In the genomic region with DNA sequence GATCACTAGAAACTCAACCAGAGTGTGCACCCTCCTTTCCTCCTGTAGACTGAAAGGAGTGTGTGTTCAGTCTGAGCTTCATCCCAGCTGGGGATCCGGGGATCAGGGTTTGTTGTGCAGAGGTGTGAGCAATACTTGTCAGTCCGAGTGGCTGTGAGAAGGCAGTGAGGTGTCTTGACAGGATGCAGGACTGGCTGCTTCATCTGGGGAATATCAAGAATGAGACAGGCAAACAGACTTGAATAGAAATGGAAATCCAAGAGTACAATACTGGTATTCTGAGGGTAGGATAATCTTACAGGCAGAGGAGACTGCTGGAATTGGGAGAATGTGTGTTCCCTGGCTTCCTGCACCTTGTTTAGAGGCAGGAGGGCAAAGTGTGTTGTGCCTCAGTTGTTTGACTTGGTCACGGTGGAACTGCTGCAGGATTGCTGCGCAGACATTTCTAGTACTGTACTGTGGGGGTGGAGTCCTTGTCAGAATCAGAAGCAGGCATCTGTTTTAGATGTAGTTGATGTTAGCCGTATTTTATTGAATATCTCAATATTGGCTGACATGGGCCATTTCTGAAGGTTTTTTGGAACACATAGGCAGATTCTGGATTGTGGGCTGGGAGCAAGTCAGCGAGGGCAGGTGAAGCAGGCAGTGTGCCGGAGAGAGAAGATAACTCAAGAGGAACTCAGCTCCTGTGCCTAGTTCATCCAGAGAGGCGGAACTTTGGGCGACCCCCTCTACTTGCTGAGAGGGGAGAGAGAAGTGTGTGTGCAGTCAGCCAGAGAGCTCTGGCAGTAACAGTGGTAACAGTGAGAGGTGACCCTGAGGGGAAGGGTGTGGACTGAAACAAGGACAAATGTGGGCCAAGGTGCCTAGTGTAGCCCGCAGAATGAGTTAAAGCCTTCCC, we compare ENCODE assay signal across 8 cellular contexts. TPM values are rescaled to one million over a fixed set of nuclear protein-coding genes. Genes with fewer than 3 reads are reported as not detected.
A peak's percentile ranks its signal among the peaks of the same experiment; 100 is the strongest.
DNase-seq lines count a peak whose midpoint lies in the region; ATAC-seq, FAIRE-seq and TF ChIP-seq lines count a peak whose summit lies in the region.

No MANE protein-coding gene starts in this region.

- intact Hi-C loops in gastrocnemius medialis (cut with DNase I; ENCODE audit: low total_unique reads) (no loop called here), left colon (cut with DNase I, micrococcal nuclease) (no loop called here)

- FAIRE-seq in H54 (lab: Jason Lieb, UNC), result no peak

- H3K27ac Mint-ChIP-seq in T-helper 17 cell, result peak overlapping the region; percentile 100

- no peaks in the 10 kb centered on the region for H3K27me3 Mint-ChIP-seq in T-helper 17 cell

- H3K36me3 ChIP-seq in gastrocnemius medialis, result peaks cover 0 to 14% of the 10 kb centered on the region in 2 donors

- H3K4me1 Mint-ChIP-seq in T-helper 17 cell, result peaks cover 44% of the 10 kb centered on the region

- peak overlapping the region; percentile 89 to 94 (median 90) for H3K27ac ChIP-seq in gastrocnemius medialis

- peaks cover 43 to 44% of the 10 kb centered on the region in 2 donors for H3K4me1 ChIP-seq in gastrocnemius medialis

- TF ChIP-seq CTCF in foreskin fibroblast (IDR thresholded peaks at IDR 0.05; ENCODE audit: low read depth, low read length), result no peak
- TF ChIP-seq CTCF in gastrocnemius medialis (IDR thresholded peaks at IDR 0.05 in 4 of 5, conservative IDR thresholded peaks at IDR 0.05 in 1 of 5), result no peak

- TF ChIP-seq POLR2A in gastrocnemius medialis (IDR thresholded peaks at IDR 0.05) (no peak), H54 (IDR thresholded peaks at IDR 0.05; ENCODE audit: low read depth, low read length) (no peak)

- H3K4me3 ChIP-seq in foreskin fibroblast (ENCODE audit: low read depth in 1 of 2, low read length in 2 of 2), result peak overlapping the region; percentile 42 to 83
- H3K4me3 ChIP-seq in gastrocnemius medialis, result peak overlapping the region; percentile 22 to 74 (median 36)

- no peak for ATAC-seq in T-helper 17 cell
- no peak for ATAC-seq in gastrocnemius medialis
- ATAC-seq in left colon, result no peak
- no peak for ATAC-seq in GM21367 (IDR thresholded peaks at IDR 0.05; ENCODE audit: unreplicated experiment)

- peak; percentile 42 for DNase-seq in SIG-M5 treated with dmso at 0.1 percent for 504 hours (lab: John Stamatoyannopoulos, UW; ENCODE audit: unreplicated experiment)
- DNase-seq in SIG-M5 (lab: John Stamatoyannopoulos, UW), result no peak
- no peak for DNase-seq in T-helper 17 cell
- peak in 1 of 2 donors; percentile 51 for DNase-seq in foreskin fibroblast
- DNase-seq in gastrocnemius medialis, result no peak
- DNase-seq in left colon, result no peak
- DNase-seq in H54 (ENCODE audit: insufficient read length, low spot score), result no peak

- H3K9me3 ChIP-seq in T-helper 17 cell (ENCODE audit: control insufficient read depth, low read length, poor library complexity, severe bottlenecking) (no peaks in the 10 kb centered on the region), gastrocnemius medialis (no peaks in the 10 kb centered on the region)

- H3K36me3 Mint-ChIP-seq in T-helper 17 cell (ENCODE audit: low read depth), result peaks cover 6% of the 10 kb centered on the region

- H3K27me3 ChIP-seq in gastrocnemius medialis, result no peaks in the 10 kb centered on the region

- peak overlapping the region; percentile 99 for H3K4me3 Mint-ChIP-seq in T-helper 17 cell

- in situ Hi-C loops in gastrocnemius medialis (cut with MboI; ENCODE audit: low sequenced_read_pairs in 4 of 4), result no loop called here

RNA-seq across cellular contexts. Expression of gene GRK2, which starts 27.1 kb away (rescaled TPM):
- total RNA-seq in T-helper 17 cell, result 100 to 1,000 TPM; 264 to 276 TPM
- total RNA-seq in gastrocnemius medialis, result 10 to 100 TPM; 40.2 to 79.8 (median 68.4) TPM
- total RNA-seq in left colon, result 100 to 1,000 TPM in 1 of 2 donors, 10 to 100 TPM in 1; 95.8 to 119 TPM

RNA-seq across cellular contexts. Expression of gene ANKRD13D, which starts 50.0 kb away (rescaled TPM):
- 100 to 1,000 TPM; 174 to 220 TPM for total RNA-seq in T-helper 17 cell
- total RNA-seq in gastrocnemius medialis, result 10 to 100 TPM in 1 of 4 donors, 1 to 10 TPM in 3; 5.8 to 10.6 (median 9.7) TPM
- total RNA-seq in left colon, result 10 to 100 TPM; 26.9 to 29.6 TPM

Comparison
In these comparisons a context has a peak if more than half of its experiments do, and no peak if none do; other contexts are left out.
1. RNA of gene ANKRD13D, which starts 50.0 kb away (total RNA-seq): 174 to 220 TPM in T-helper 17 cell; 26.9 to 29.6 TPM in left colon and 5.8 to 10.6 TPM in gastrocnemius medialis; every median in the first group is over 4 times any median in the second.